ENCODE assay signal across 8 cellular contexts in genomic region chr2:168194784-168195522, GRCh38. TPM values are rescaled to one million over a fixed set of nuclear protein-coding genes. Genes with fewer than 3 reads are reported as not detected.
A peak's percentile ranks its signal among the peaks of the same experiment; 100 is the strongest.
DNase-seq lines count a peak whose midpoint lies in the region; ATAC-seq and TF ChIP-seq lines count a peak whose summit lies in the region.

No MANE protein-coding gene starts in this region.

- H3K9me3 Mint-ChIP-seq in immature natural killer cell = no peaks in the 10 kb centered on the region

- no peaks in the 10 kb centered on the region for H3K79me1 ChIP-seq in neuronal stem cell (ENCODE audit: low read depth, low read length)

- ATAC-seq in GM18520 (IDR thresholded peaks at IDR 0.05; ENCODE audit: unreplicated experiment) = peak; percentile 94
- peak; percentile 94 for ATAC-seq in GM21825 (IDR thresholded peaks at IDR 0.05; ENCODE audit: unreplicated experiment)

- H2AK5ac ChIP-seq in neuronal stem cell (ENCODE audit: low read depth, low read length) = no peak overlapping the region

- peaks cover 89 to 97% of the 10 kb centered on the region in 2 donors for H3K4me1 Mint-ChIP-seq in immature natural killer cell

- peak overlapping the region; percentile 79 to 87 (median 81) for H3K4me3 Mint-ChIP-seq in immature natural killer cell

- no peak overlapping the region for H3K14ac ChIP-seq in neuronal stem cell (ENCODE audit: low read length)

- H2BK15ac ChIP-seq in neuronal stem cell (ENCODE audit: low read length) = no peak overlapping the region

- TF ChIP-seq CTCF in BE2C (IDR thresholded peaks at IDR 0.05; ENCODE audit: low read depth, low read length) (no peak), ovary (IDR thresholded peaks at IDR 0.05) (no peak)

- TF ChIP-seq EP300 in ovary (IDR thresholded peaks at IDR 0.05) = no peak

- H3K4me1 ChIP-seq in neuronal stem cell (ENCODE audit: control insufficient read depth in 2 of 2, insufficient read depth in 1 of 2, low read depth in 1 of 2, low read length in 2 of 2) (peaks cover 4 to 29% of the 10 kb centered on the region in 2 donors), BE2C (no peaks in the 10 kb centered on the region), ovary (ENCODE audit: insufficient read depth) (peaks cover 6% of the 10 kb centered on the region)

- H3K9me3 ChIP-seq in neuronal stem cell (replicated peaks in 1 of 2; ENCODE audit: control insufficient read depth in 2 of 2, insufficient read depth in 1 of 2, low read depth in 1 of 2, low read length in 2 of 2) = no peaks in the 10 kb centered on the region
- H3K9me3 ChIP-seq in BE2C = no peaks in the 10 kb centered on the region
- no peaks in the 10 kb centered on the region for H3K9me3 ChIP-seq in ovary

- no peak overlapping the region for H3K18ac ChIP-seq in neuronal stem cell (ENCODE audit: low read length)

- no peak overlapping the region for H3K4me3 ChIP-seq in neuronal stem cell (ENCODE audit: low read length in 2 of 2)
- no peak overlapping the region for H3K4me3 ChIP-seq in BE2C (ENCODE audit: low read depth, low read length)
- H3K4me3 ChIP-seq in ovary = no peak overlapping the region

- no peak overlapping the region for H4K91ac ChIP-seq in neuronal stem cell (ENCODE audit: low read depth, low read length, poor library complexity)

- H3K27ac ChIP-seq in neuronal stem cell (replicated peaks; ENCODE audit: low read length) (no peak overlapping the region), ovary (no peak overlapping the region)

- intact Hi-C loops in ovary (cut with DNase I) = no loop called here

- peaks cover 0 to 4% (median 0%) of the 10 kb centered on the region in 3 donors for H3K27me3 Mint-ChIP-seq in immature natural killer cell (ENCODE audit: low read depth in 3 of 3)

- WGBS in neuronal stem cell (ENCODE audit: extremely low coverage in 2 of 2, insufficient read length in 2 of 2, insufficient replicate concordance in 1 of 2), 2 donors = no CpG with 5 or more reads among the region's 7 CpGs
- WGBS in ovary, 3 donors = 86 to 92% (median 91%) methylated on average over 7 of the region's 7 CpGs

- H2BK12ac ChIP-seq in neuronal stem cell (ENCODE audit: low read length) = no peak overlapping the region

- H2BK120ac ChIP-seq in neuronal stem cell (ENCODE audit: low read depth, low read length) = no peak overlapping the region

- no peak overlapping the region for H2BK5ac ChIP-seq in neuronal stem cell (ENCODE audit: low read length)

- no peak overlapping the region for H4K8ac ChIP-seq in neuronal stem cell (ENCODE audit: low read depth, low read length)

- H3K9ac ChIP-seq in neuronal stem cell (ENCODE audit: low read depth, low read length, poor library complexity) = no peak overlapping the region

- H3K27ac Mint-ChIP-seq in immature natural killer cell = peak overlapping the region; percentile 83 to 96 (median 95)

- H3K4me2 ChIP-seq in neuronal stem cell (ENCODE audit: insufficient read depth, low read length, poor library complexity, severe bottlenecking) = no peak overlapping the region

- H3K36me3 Mint-ChIP-seq in immature natural killer cell = no peaks in the 10 kb centered on the region

- no peak for TF ChIP-seq POLR2A in ovary (IDR thresholded peaks at IDR 0.05)

- H3K27me3 ChIP-seq in neuronal stem cell (ENCODE audit: control insufficient read depth in 3 of 3, insufficient read depth in 3 of 3, low read depth in 1 of 3, low read length in 3 of 3) = peaks cover 0 to 7% (median 0%) of the 10 kb centered on the region in 3 experiments
- no peaks in the 10 kb centered on the region for H3K27me3 ChIP-seq in BE2C
- no peaks in the 10 kb centered on the region for H3K27me3 ChIP-seq in ovary

- no peak overlapping the region for H2AFZ ChIP-seq in neuronal stem cell (ENCODE audit: low read length)

- DNase-seq in Kasumi-1 (lab: John Stamatoyannopoulos, UW) (peak; percentile 6 to 21), immature natural killer cell (peak; percentile 54 to 68 (median 65)), neuronal stem cell (ENCODE audit: low spot score) (no peak), BE2C (no peak), ovary (no peak), SHP77 (lab: John Stamatoyannopoulos, UW) (no peak)

- H3K23ac ChIP-seq in neuronal stem cell (ENCODE audit: low read depth, low read length, poor library complexity) = no peak overlapping the region

- H3K4ac ChIP-seq in neuronal stem cell (ENCODE audit: low read length) = no peak overlapping the region

- H3K36me3 ChIP-seq in neuronal stem cell (replicated peaks in 1 of 2; ENCODE audit: control insufficient read depth in 2 of 2, insufficient read depth in 2 of 2, low read length in 2 of 2) (no peaks in the 10 kb centered on the region), BE2C (no peaks in the 10 kb centered on the region), ovary (no peaks in the 10 kb centered on the region)

RNA-seq across cellular contexts. Expression of gene STK39, which starts 52.4 kb away (rescaled TPM):
- 10 to 100 TPM in 1 of 3 donors, 1 to 10 TPM in 2; 5.8 to 11.5 (median 9.3) TPM for polyA plus RNA-seq in immature natural killer cell
- 13.6 TPM for polyA plus RNA-seq in neuronal stem cell (2013, experiment 1 of 2)
- 13.1 TPM for polyA plus RNA-seq in neuronal stem cell (2013, experiment 2 of 2)
- 14.0 TPM for polyA plus RNA-seq in BE2C (2012; ENCODE audit: insufficient read depth, insufficient read length, low read depth)
- 10 to 100 TPM in 4 of 7 donors, 1 to 10 TPM in 3; 7.6 to 14.1 (median 10.6) TPM for total RNA-seq in ovary
- 10 to 100 TPM in 1 of 2 donors, 1 to 10 TPM in 1; 5.9 to 14.1 TPM for polyA plus RNA-seq in ovary

Comparison
In these comparisons a context has a peak if more than half of its experiments do, and no peak if none do; other contexts are left out.
1. DNase-seq: peak in Kasumi-1 (2 of 2) and immature natural killer cell (3 of 3); none in neuronal stem cell (single experiment), BE2C (single experiment), ovary (0 of 5) and SHP77 (0 of 2).